ENCODE assay signal across 20 cellular contexts in genomic region chr12:110667671-110668070, GRCh38.
"Had no signal": no experiment of that assay in that cellular context is flagged by ENCODE, and none has a peak within 500 bp of the region (broad histone marks: within the 10 kb centered on the region; RNA-seq: fewer than 3 reads in every experiment).

No MANE protein-coding gene starts in this region.

- H3K9me3 Mint-ChIP-seq: dendritic cell treated with granulocyte-macrophage colony-stimulating factor and Interleukin-4, amounts not matched to agents 40 ng/mL and 50 ng/mL, for 4 days had no signal

- H3K4me3 Mint-ChIP-seq: activated CD4-positive, alpha-beta T cell treated with anti-CD3 and anti-CD28 coated beads, Interleukin-2, amount 10 ng/mL, durations not matched to agents 24 days and 14 days; activated CD8-positive, alpha-beta T cell treated with anti-CD3 and anti-CD28 coated beads, Interleukin-2, amount 10 ng/mL, durations not matched to agents 7 days and 5 days; activated naive CD8-positive, alpha-beta T cell treated with anti-CD3 and anti-CD28 coated beads, Interleukin-2, amount 10 ng/mL, durations not matched to agents 7 days and 5 days; activated T-cell treated with anti-CD3 and anti-CD28 coated beads, Interleukin-2, amount 50 U/mL, for 72 hours; effector memory CD8-positive, alpha-beta T cell; naive thymus-derived CD4-positive, alpha-beta T cell; T-helper 2 cell treated with Interferon-gamma antibody and Interleukin-4, amounts not matched to agents 5 μg/mL and 100 μg/mL, for 36 hours had no signal

- H3K27ac Mint-ChIP-seq: activated CD4-positive, alpha-beta T cell treated with anti-CD3 and anti-CD28 coated beads, Interleukin-2, amount 10 ng/mL, durations not matched to agents 24 days and 14 days; activated CD8-positive, alpha-beta T cell treated with anti-CD3 and anti-CD28 coated beads, Interleukin-2, amount 10 ng/mL, durations not matched to agents 7 days and 5 days; activated naive CD8-positive, alpha-beta T cell treated with anti-CD3 and anti-CD28 coated beads, Interleukin-2, amount 10 ng/mL, durations not matched to agents 7 days and 5 days; activated T-cell treated with anti-CD3 and anti-CD28 coated beads, Interleukin-2, amount 50 U/mL, for 72 hours; T-helper 2 cell treated with Interferon-gamma antibody and Interleukin-4, amounts not matched to agents 5 μg/mL and 100 μg/mL, for 36 hours had no signal

- ATAC-seq: activated CD8-positive, alpha-beta T cell treated with anti-CD3 and anti-CD28 coated beads, Interleukin-2, amount 10 ng/mL, durations not matched to agents 7 days and 5 days; activated T-cell treated with anti-CD3 and anti-CD28 coated beads, Interleukin-2, amount 50 U/mL, for 72 hours; effector memory CD8-positive, alpha-beta T cell; heart right ventricle; left colon; lower lobe of right lung; naive thymus-derived CD4-positive, alpha-beta T cell had no signal

- H3K27me3 Mint-ChIP-seq: activated CD4-positive, alpha-beta T cell treated with anti-CD3 and anti-CD28 coated beads, Interleukin-2, amount 10 ng/mL, durations not matched to agents 24 days and 14 days; activated naive CD8-positive, alpha-beta T cell treated with anti-CD3 and anti-CD28 coated beads, Interleukin-2, amount 10 ng/mL, durations not matched to agents 7 days and 5 days; dendritic cell treated with granulocyte-macrophage colony-stimulating factor and Interleukin-4, amounts not matched to agents 40 ng/mL and 50 ng/mL, for 4 days; effector memory CD8-positive, alpha-beta T cell had no signal

- DNase-seq: activated CD4-positive, alpha-beta T cell treated with anti-CD3 and anti-CD28 coated beads, Interleukin-2, amount 10 ng/mL, durations not matched to agents 24 days and 14 days; activated CD4-positive, CD25-positive, alpha-beta regulatory T cell; activated CD8-positive, alpha-beta memory T cell treated with anti-CD3 and anti-CD28 coated beads, Interleukin-2, amount 50 U/mL, for 4 hours; activated CD8-positive, alpha-beta T cell treated with anti-CD3 and anti-CD28 coated beads, Interleukin-2, amount 10 ng/mL, durations not matched to agents 7 days and 5 days; activated gamma-delta T cell; activated naive CD8-positive, alpha-beta T cell treated with anti-CD3 and anti-CD28 coated beads, Interleukin-2, amount 10 ng/mL, durations not matched to agents 7 days and 5 days; activated T-cell treated with anti-CD3 and anti-CD28 coated beads, Interleukin-2, amount 50 U/mL, for 72 hours; anterior cingulate cortex; cerebellar nuclear complex; effector memory CD8-positive, alpha-beta T cell; foreskin melanocyte; heart right ventricle; left colon; lower lobe of right lung; naive thymus-derived CD4-positive, alpha-beta T cell; stimulated activated CD4-positive, alpha-beta T cell treated with anti-CD3 and anti-CD28 coated beads, Interleukin-12 subunit alpha, Interleukin-12 subunit beta, amount 100 ng/mL, for 4 hours; stimulated activated CD4-positive, alpha-beta T cell treated with anti-CD3 and anti-CD28 coated beads, Interleukin-2, amount 100 ng/mL, for 24 hours; tibial artery had no signal
